21 cellular contexts compared by ENCODE assay signal in the genomic region with DNA sequence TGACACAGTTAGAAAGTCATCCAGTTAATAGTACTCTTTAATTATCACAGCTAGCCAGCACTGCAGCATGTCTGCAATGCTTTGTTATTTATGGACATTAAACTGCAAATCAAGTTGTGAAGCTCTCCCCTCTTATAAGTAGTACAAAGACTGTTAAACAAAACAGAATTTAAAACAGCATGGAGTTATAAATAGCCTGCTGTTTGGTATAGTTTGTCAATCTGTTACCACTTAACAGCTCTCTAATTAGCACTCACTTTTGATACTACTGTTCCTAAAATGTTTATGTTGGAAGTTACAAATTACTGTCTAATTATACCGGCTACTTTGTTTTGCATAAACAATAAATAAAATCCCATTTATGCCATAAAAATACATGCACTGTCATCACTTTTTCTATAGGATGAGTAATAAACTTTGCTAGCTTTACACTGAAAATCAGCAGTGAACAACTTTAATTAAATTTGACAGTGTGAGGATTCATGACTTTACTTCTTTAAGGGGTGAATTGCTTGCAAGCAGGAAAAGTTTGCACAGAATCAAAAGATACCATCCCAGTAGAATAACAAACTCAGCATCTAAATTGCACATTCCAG.
"Had no signal": no experiment of that assay in that cellular context is flagged by ENCODE, and none has a peak within 500 bp of the region (broad histone marks: within the 10 kb centered on the region; RNA-seq: fewer than 3 reads in every experiment).

No MANE protein-coding gene starts in this region.

- FAIRE-seq: colon had no signal

- ATAC-seq: activated CD4-positive, CD25-positive, alpha-beta regulatory T cell treated with anti-CD3 and anti-CD28 coated beads, Interleukin-2, amount 50 U/mL, for 24 hours; activated CD8-positive, alpha-beta T cell treated with anti-CD3 and anti-CD28 coated beads, Interleukin-2, amount 10 ng/mL, durations not matched to agents 7 days and 5 days; SK-N-SH treated with all-trans-retinoic acid at 6 μM for 48 hours had no signal

- DNase-seq: activated CD4-positive, alpha-beta T cell treated with anti-CD3 and anti-CD28 coated beads for 48 hours; activated CD4-positive, alpha-beta T cell treated with anti-CD3 and anti-CD28 coated beads, Interleukin-2, amount 50 U/mL, for 4 hours; activated CD8-positive, alpha-beta memory T cell treated with anti-CD3 and anti-CD28 coated beads, Interleukin-2, amount 50 U/mL, for 48 hours; activated CD8-positive, alpha-beta T cell treated with anti-CD3 and anti-CD28 coated beads, Interleukin-2, amount 10 ng/mL, durations not matched to agents 7 days and 5 days; activated naive CD4-positive, alpha-beta T cell treated with anti-CD3 and anti-CD28 coated beads, Interleukin-2, amount 50 U/mL, for 16 hours; activated naive CD8-positive, alpha-beta T cell treated with anti-CD3 and anti-CD28 coated beads, Interleukin-2, amount 10 ng/mL, durations not matched to agents 7 days and 5 days; activated T-cell treated with anti-CD3 and anti-CD28 coated beads, Interleukin-2, amount 50 U/mL, for 1 hour; adrenal gland; anterior cingulate cortex; cerebellar nuclear complex; NCI-H1930; NCI-H2171; NCI-H446; NCI-H524; NCI-H82; Peyer's patch; Right ventricle myocardium superior; SJCRH30 had no signal
